ENCODE assay signal across 22 cellular contexts in genomic region chr1:25724201-25724600, GRCh38.
DNase-seq lines count a peak whose midpoint lies in the region; ATAC-seq, FAIRE-seq and TF ChIP-seq lines count a peak whose summit lies in the region.
"Had no signal": no experiment of that assay in that cellular context is flagged by ENCODE, and none has a peak within 500 bp of the region (broad histone marks: within the 10 kb centered on the region; RNA-seq: fewer than 3 reads in every experiment).

No MANE protein-coding gene starts in this region.

- H3K79me1 ChIP-seq in H9 (ENCODE audit: insufficient read depth, low read depth, low read length, poor library complexity, severe bottlenecking) (no peaks in the 10 kb centered on the region), mesendoderm (ENCODE audit: low read length) (peaks cover 1% of the 10 kb centered on the region)

- no peak overlapping the region; the same call in 1 of the 2 replicates for H3K14ac ChIP-seq in H9 (ENCODE audit: insufficient read depth, low read length)

- TF ChIP-seq CTCF in H9 (conservative IDR thresholded peaks at IDR 0.05): no peak
- TF ChIP-seq CTCF in bronchial epithelial cell (IDR thresholded peaks at IDR 0.05; ENCODE audit: insufficient read depth, low read length, severe bottlenecking): no peak

- H3K56ac ChIP-seq in H9 (ENCODE audit: insufficient read length, low read depth, low read length) (no peak overlapping the region), mesendoderm (ENCODE audit: low read length) (no peak overlapping the region)

- H2BK15ac ChIP-seq in H9 (ENCODE audit: low read depth, low read length) (no peak overlapping the region), mesendoderm (replicated peaks; ENCODE audit: low read depth) (no peak overlapping the region)

- no peak overlapping the region for H3K4me3 Mint-ChIP-seq in H9
- H3K4me3 Mint-ChIP-seq: CD4-positive, alpha-beta memory T cell had no signal

- H3K23ac ChIP-seq in H9 (ENCODE audit: insufficient read length, low read depth, low read length): no peak overlapping the region
- H3K23ac ChIP-seq in mesendoderm (ENCODE audit: low read length): no peak overlapping the region

- intact Hi-C loops in sciatic nerve (cut with DNase I): no loop called here

- H3K23me2 ChIP-seq in H9 (ENCODE audit: insufficient read length, low read depth, low read length, poor library complexity, severe bottlenecking): no peaks in the 10 kb centered on the region

- no peak overlapping the region for H4K5ac ChIP-seq in H9 (ENCODE audit: insufficient read length, low read depth, low read length)
- H4K5ac ChIP-seq in mesendoderm (ENCODE audit: low read length): no peak overlapping the region

- no peak overlapping the region for H3K4ac ChIP-seq in H9 (ENCODE audit: low read depth, low read length)
- H3K4ac ChIP-seq in mesendoderm (ENCODE audit: low read depth, low read length): no peak overlapping the region

- H3K27ac ChIP-seq in H9 (ENCODE audit: insufficient read length, low read depth, low read length) (no peak overlapping the region), mesendoderm (ENCODE audit: low read depth, low read length) (no peak overlapping the region)
- H3K27ac ChIP-seq: BLaER1, GM23248, RWPE1 had no signal

- H4K91ac ChIP-seq in H9 (ENCODE audit: insufficient read length, low read depth, low read length): no peak overlapping the region

- H2AK5ac ChIP-seq in H9 (ENCODE audit: insufficient read length, low read length) (no peak overlapping the region), mesendoderm (ENCODE audit: low read length) (no peak overlapping the region)

- H3K27ac Mint-ChIP-seq in H9: peak overlapping the region in 2 of 3 experiments; percentile 3 to 24; a peak in 2 of 7 replicates

- no CpG with 5 or more reads among the region's 7 CpGs for WGBS in H9 (ENCODE audit: extremely low coverage, insufficient read length, low lambda C conversion rate)
- no CpG with 5 or more reads among the region's 7 CpGs for WGBS in mesendoderm (ENCODE audit: extremely low coverage, insufficient coverage, low lambda C conversion rate)

- H2AFZ ChIP-seq in H9 (ENCODE audit: low read length): no peak overlapping the region
- H2AFZ ChIP-seq: GM23248 had no signal

- H3K4me2 ChIP-seq in H9 (ENCODE audit: insufficient read depth, insufficient read length, low read length) (no peak overlapping the region), mesendoderm (ENCODE audit: low read length) (no peak overlapping the region)
- H3K4me2 ChIP-seq: BLaER1 had no signal

- H3K36me3 ChIP-seq in bronchial epithelial cell (ENCODE audit: control insufficient read depth, insufficient read depth, low read length): no peaks in the 10 kb centered on the region
- no peaks in the 10 kb centered on the region for H3K36me3 ChIP-seq in mesendoderm (ENCODE audit: control insufficient read depth, insufficient read depth, low read length)
- H3K36me3 ChIP-seq: BLaER1 had no signal

- H3K79me2 ChIP-seq in H9 (ENCODE audit: insufficient read depth, low read length): no peaks in the 10 kb centered on the region
- H3K79me2 ChIP-seq in mesendoderm (ENCODE audit: control insufficient read depth, insufficient read depth, low read length): no peaks in the 10 kb centered on the region

- H4K8ac ChIP-seq in H9 (replicated peaks; ENCODE audit: insufficient read length, low read depth, low read length) (no peak overlapping the region), mesendoderm (ENCODE audit: low read depth, low read length) (no peak overlapping the region)

- H3K9ac ChIP-seq in H9 (ENCODE audit: extremely low read depth, insufficient read length, low read length) (no peak overlapping the region), mesendoderm (ENCODE audit: low read length) (no peak overlapping the region)
- H3K9ac ChIP-seq: BLaER1, GM23248 had no signal

- DNase-seq in H9 (no peak), bronchial epithelial cell (ENCODE audit: low read depth) (peak; percentile 95), mesendoderm (no peak), sciatic nerve (ENCODE audit: low spot score) (peak; percentile 47), Kasumi-1 (lab: John Stamatoyannopoulos, UW) (no peak), amniotic stem cell (lab: John Stamatoyannopoulos, UW) (no peak), HuH-7 (ENCODE audit: low spot score) (no peak)
- DNase-seq: CD4-positive, alpha-beta memory T cell; DND-41; GM23248; HCEC 1CT; KG1; NCI-H1105 treated with DMSO at 0.1 percent for 48 hours; NCI-H2029 treated with DMSO at 0.1 percent for 48 hours; NCI-H226; NCI-H524; NCI-H774; NK-92 treated with Interleukin-12 subunit alpha and Interleukin-12 subunit beta, amount 100 ng/mL, for 24 hours had no signal

- H3K27me3 ChIP-seq in H9 (ENCODE audit: insufficient read depth, low read length) (no peaks in the 10 kb centered on the region), bronchial epithelial cell (ENCODE audit: control insufficient read depth, insufficient read depth, low read length) (no peaks in the 10 kb centered on the region), mesendoderm (ENCODE audit: insufficient read depth, low read length, poor library complexity) (no peaks in the 10 kb centered on the region)
- H3K27me3 ChIP-seq: BLaER1 had no signal

- no peaks in the 10 kb centered on the region for H3K9me3 Mint-ChIP-seq in H9
- H3K9me3 Mint-ChIP-seq: CD4-positive, alpha-beta memory T cell had no signal

- H2BK120ac ChIP-seq in H9 (ENCODE audit: low read depth, low read length, poor library complexity, severe bottlenecking): no peak overlapping the region
- no peak overlapping the region for H2BK120ac ChIP-seq in mesendoderm (ENCODE audit: low read depth, low read length)

- H3T11ph ChIP-seq in H9 (ENCODE audit: low read length): no peak overlapping the region

- H4K20me1 ChIP-seq in H9 (ENCODE audit: control insufficient read depth, insufficient read depth, insufficient read length): no peaks in the 10 kb centered on the region
- H4K20me1 ChIP-seq: BLaER1 had no signal

- H3K27me3 Mint-ChIP-seq in H9 (ENCODE audit: low read depth): no peaks in the 10 kb centered on the region; the same call in none of the 2 replicates
- H3K27me3 Mint-ChIP-seq: CD4-positive, alpha-beta memory T cell had no signal

- peaks cover 49 to 64% of the 10 kb centered on the region in 2 experiments for H3K4me1 Mint-ChIP-seq in H9

- ATAC-seq in sciatic nerve: no peak
- ATAC-seq: GM12878, SK-N-SH treated with all-trans-retinoic acid at 6 μM for 48 hours had no signal

- no peaks in the 10 kb centered on the region for H3K36me3 Mint-ChIP-seq in H9 (ENCODE audit: insufficient read depth in 1 of 3, low read depth in 3 of 3)

- H2BK12ac ChIP-seq in H9 (ENCODE audit: insufficient read length, low read depth, low read length): no peak overlapping the region

- H3K9me3 ChIP-seq in H9 (ENCODE audit: control insufficient read depth, low read depth, low read length): no peaks in the 10 kb centered on the region
- H3K9me3 ChIP-seq: BLaER1 had no signal

- H2BK20ac ChIP-seq in H9 (ENCODE audit: low read depth, low read length, poor library complexity, severe bottlenecking): no peak overlapping the region

- peaks cover 3% of the 10 kb centered on the region; the same call in 1 of the 2 replicates for H3K4me1 ChIP-seq in H9 (ENCODE audit: insufficient read depth, low read length)
- H3K4me1 ChIP-seq in mesendoderm (ENCODE audit: control insufficient read depth, low read depth, low read length): peaks cover 10% of the 10 kb centered on the region

- H2BK5ac ChIP-seq in H9 (ENCODE audit: insufficient read length, low read length) (no peak overlapping the region), mesendoderm (ENCODE audit: low read length) (peak overlapping the region; percentile 41)

- H3K4me3 ChIP-seq in bronchial epithelial cell (ENCODE audit: low read depth, low read length) (no peak overlapping the region), mesendoderm (ENCODE audit: low read length) (no peak overlapping the region)
- H3K4me3 ChIP-seq: BLaER1, GM12878, GM23248 had no signal

- H3K18ac ChIP-seq in H9 (ENCODE audit: insufficient read length, low read depth, low read length): no peak overlapping the region
- no peak overlapping the region for H3K18ac ChIP-seq in mesendoderm (ENCODE audit: low read length)

- FAIRE-seq in bronchial epithelial cell (lab: Jason Lieb, UNC): peak; percentile 98
- FAIRE-seq: GM12878 had no signal

Comparison
In these comparisons a context has a peak if more than half of its experiments do, and no peak if none do; other contexts are left out.
1. DNase-seq: peak in bronchial epithelial cell (single experiment) and sciatic nerve (single experiment); none in H9 (single experiment), mesendoderm (single experiment), Kasumi-1 (0 of 2), amniotic stem cell (single experiment) and HuH-7 (single experiment).